Comparison of ENCODE assay signal across 9 cellular contexts in genomic region chr3:114899186-114899931, GRCh38.
A peak's percentile ranks its signal among the peaks of the same experiment; 100 is the strongest.
DNase-seq lines count a peak whose midpoint lies in the region; ATAC-seq and TF ChIP-seq lines count a peak whose summit lies in the region.
"Had no signal": no experiment of that assay in that cellular context is flagged by ENCODE, and none has a peak within 500 bp of the region (broad histone marks: within the 10 kb centered on the region; RNA-seq: fewer than 3 reads in every experiment).

No MANE protein-coding gene starts in this region.

- no peak for TF ChIP-seq CTCF in liver (IDR thresholded peaks at IDR 0.05; ENCODE audit: low read depth, low read length, missing input control)
- TF ChIP-seq CTCF in Peyer's patch (IDR thresholded peaks at IDR 0.05) = no peak
- no peak for TF ChIP-seq CTCF in CD8-positive, alpha-beta T cell (IDR thresholded peaks at IDR 0.05)

- no peaks in the 10 kb centered on the region for H3K27me3 Mint-ChIP-seq in CD8-positive, alpha-beta T cell (ENCODE audit: low read depth)

- intact Hi-C loops in CD8-positive, alpha-beta T cell (cut with DNase I, micrococcal nuclease) = loop anchor here in 1 of 2 experiments (10.0 kb wide), 1 partner anchor 1295 kb away; no protein-coding TSS in a partner anchor

- H3K4me3 ChIP-seq in liver (ENCODE audit: low read depth in 1 of 3, low read length in 3 of 3) (peak overlapping the region; percentile 28 to 50 (median 37)), Peyer's patch (no peak overlapping the region)
- H3K4me3 ChIP-seq in CD8-positive, alpha-beta T cell (ENCODE audit: low read depth, low read length) = no peak overlapping the region
- H3K4me3 ChIP-seq: coronary artery had no signal

- H3K36me3 ChIP-seq in liver (ENCODE audit: control insufficient read depth in 4 of 4, insufficient read depth in 3 of 4, low read depth in 1 of 4, low read length in 3 of 4) (no peaks in the 10 kb centered on the region), Peyer's patch (no peaks in the 10 kb centered on the region)
- no peaks in the 10 kb centered on the region for H3K36me3 ChIP-seq in CD8-positive, alpha-beta T cell (ENCODE audit: insufficient read depth, low read length)

- no peak for ATAC-seq in CD8-positive, alpha-beta T cell

- H3K27ac ChIP-seq in liver (ENCODE audit: low read depth in 1 of 2, low read length in 2 of 2) = peak overlapping the region; percentile 81 to 85
- H3K27ac ChIP-seq in Peyer's patch = no peak overlapping the region
- no peak overlapping the region for H3K27ac ChIP-seq in CD8-positive, alpha-beta T cell (ENCODE audit: low read depth, low read length)
- H3K27ac ChIP-seq: coronary artery had no signal

- peaks cover 17% of the 10 kb centered on the region for H3K4me1 Mint-ChIP-seq in CD8-positive, alpha-beta T cell (ENCODE audit: low read depth)

- TF ChIP-seq POLR2A in Peyer's patch (IDR thresholded peaks at IDR 0.05) = no peak

- TF ChIP-seq RAD21 in liver (IDR thresholded peaks at IDR 0.05) = peak; percentile 35 to 36

- no peaks in the 10 kb centered on the region for H3K9me3 Mint-ChIP-seq in CD8-positive, alpha-beta T cell

- H3K9ac ChIP-seq in liver (ENCODE audit: low read depth in 1 of 2, low read length in 2 of 2) = peak overlapping the region; percentile 42 to 95

- no peak overlapping the region for H3K27ac Mint-ChIP-seq in CD8-positive, alpha-beta T cell

- H3K9me3 ChIP-seq in liver (ENCODE audit: control insufficient read depth in 4 of 4, low read length in 3 of 4) (no peaks in the 10 kb centered on the region), Peyer's patch (no peaks in the 10 kb centered on the region)
- no peaks in the 10 kb centered on the region for H3K9me3 ChIP-seq in CD8-positive, alpha-beta T cell (ENCODE audit: low read length)

- H3K4me1 ChIP-seq in liver (ENCODE audit: control insufficient read depth in 4 of 4, insufficient read depth in 4 of 4, low read length in 3 of 4) (peaks cover 1 to 49% (median 35%) of the 10 kb centered on the region in 4 donors), Peyer's patch (peaks cover 0 to 25% (median 0%) of the 10 kb centered on the region in 4 donors)
- no peaks in the 10 kb centered on the region for H3K4me1 ChIP-seq in CD8-positive, alpha-beta T cell (ENCODE audit: insufficient read depth, low read length)

- 22% methylated on average over 4 of the region's 4 CpGs for WGBS in liver

- no peak overlapping the region for H3K4me3 Mint-ChIP-seq in CD8-positive, alpha-beta T cell

- DNase-seq in Ammon's horn (ENCODE audit: low spot score) (peak; percentile 66), NCI-H1105 treated with DMSO at 0.1 percent for 48 hours (lab: John Stamatoyannopoulos, UW) (peak; percentile 97), SW480 (ENCODE audit: low spot score) (peak; percentile 74), Peyer's patch (no peak), dermis blood vessel endothelial cell (no peak)
- DNase-seq in activated CD4-positive, alpha-beta T cell treated with anti-CD3 and anti-CD28 coated beads, Interleukin-2, amount 50 U/mL, for 48 hours = no peak
- no peak for DNase-seq in CD8-positive, alpha-beta T cell

- H3K27me3 ChIP-seq in liver (ENCODE audit: control insufficient read depth in 4 of 4, insufficient read depth in 4 of 4, low read length in 3 of 4) = no peaks in the 10 kb centered on the region
- no peaks in the 10 kb centered on the region for H3K27me3 ChIP-seq in Peyer's patch
- H3K27me3 ChIP-seq in CD8-positive, alpha-beta T cell (ENCODE audit: insufficient read depth, low read length) = no peaks in the 10 kb centered on the region

- POLR2A ChIA-PET in CD8-positive, alpha-beta T cell (lab: Charles Lee) = no interaction called here

- CTCF ChIA-PET in CD8-positive, alpha-beta T cell (lab: Charles Lee) = no interaction called here

- peaks cover 25% of the 10 kb centered on the region for H3K36me3 Mint-ChIP-seq in CD8-positive, alpha-beta T cell

TF ChIP-seq in liver, 16 proteins besides CTCF, POLR2A, EP300 and RAD21:
- TF ChIP-seq GABPA (IDR thresholded peaks at IDR 0.05 in 1 of 2, conservative IDR thresholded peaks at IDR 0.05 in 1 of 2) = no peak
- peak; percentile 86 to 87 for TF ChIP-seq HNF4A (conservative IDR thresholded peaks at IDR 0.05)
- TF ChIP-seq HNF4G (IDR thresholded peaks at IDR 0.05) = peak; percentile 37
- TF ChIP-seq TAF1 (conservative IDR thresholded peaks at IDR 0.05) = peak; percentile 98
- no peak for TF ChIP-seq NR2F2 (IDR thresholded peaks at IDR 0.05)
- peak; percentile 61 for TF ChIP-seq MAX (IDR thresholded peaks at IDR 0.05)
- TF ChIP-seq FOXA1 (IDR thresholded peaks at IDR 0.05) = no peak
- peak in 1 of 2 donors; percentile 23 for TF ChIP-seq EGR1 (IDR thresholded peaks at IDR 0.05; ENCODE audit: low read depth in 2 of 2)
- peak; percentile 88 for TF ChIP-seq YY1 (IDR thresholded peaks at IDR 0.05)
- no peak for TF ChIP-seq REST (IDR thresholded peaks at IDR 0.05)
- TF ChIP-seq ZBTB33 (IDR thresholded peaks at IDR 0.05) = peak; percentile 64
- TF ChIP-seq JUND (IDR thresholded peaks at IDR 0.05) = peak; percentile 73 to 77
- TF ChIP-seq RXRA (IDR thresholded peaks at IDR 0.05) = peak; percentile 68 to 75
- TF ChIP-seq FOXA2 (IDR thresholded peaks at IDR 0.05) = peak; percentile 67
- no peak for TF ChIP-seq ATF3 (IDR thresholded peaks at IDR 0.05)
- peak; percentile 89 for TF ChIP-seq SP1 (IDR thresholded peaks at IDR 0.05)

Comparison
In these comparisons a context has a peak if more than half of its experiments do, and no peak if none do; other contexts are left out.
1. DNase-seq: peak in Ammon's horn (single experiment), NCI-H1105 treated with DMSO at 0.1 percent for 48 hours (single experiment) and SW480 (single experiment); none in Peyer's patch (0 of 3), activated CD4-positive, alpha-beta T cell treated with anti-CD3 and anti-CD28 coated beads, Interleukin-2, amount 50 U/mL, for 48 hours (0 of 2), dermis blood vessel endothelial cell (single experiment) and CD8-positive, alpha-beta T cell (0 of 7).
2. H3K27ac ChIP-seq: peak in liver (2 of 2); none in Peyer's patch (0 of 4) and CD8-positive, alpha-beta T cell (single experiment).
3. H3K4me3 ChIP-seq: peak in liver (3 of 3); none in Peyer's patch (0 of 4) and CD8-positive, alpha-beta T cell (single experiment).